ENCODE assay signal across 1 cellular context in genomic region chr16:896261-897199, GRCh38.
TF ChIP-seq lines count a peak whose summit lies in the region.

No MANE protein-coding gene starts in this region.

TF ChIP-seq in GM23338, 12 proteins besides CTCF, POLR2A, EP300 and RAD21 (continued from another document):
- TF ChIP-seq, protein P1, sequence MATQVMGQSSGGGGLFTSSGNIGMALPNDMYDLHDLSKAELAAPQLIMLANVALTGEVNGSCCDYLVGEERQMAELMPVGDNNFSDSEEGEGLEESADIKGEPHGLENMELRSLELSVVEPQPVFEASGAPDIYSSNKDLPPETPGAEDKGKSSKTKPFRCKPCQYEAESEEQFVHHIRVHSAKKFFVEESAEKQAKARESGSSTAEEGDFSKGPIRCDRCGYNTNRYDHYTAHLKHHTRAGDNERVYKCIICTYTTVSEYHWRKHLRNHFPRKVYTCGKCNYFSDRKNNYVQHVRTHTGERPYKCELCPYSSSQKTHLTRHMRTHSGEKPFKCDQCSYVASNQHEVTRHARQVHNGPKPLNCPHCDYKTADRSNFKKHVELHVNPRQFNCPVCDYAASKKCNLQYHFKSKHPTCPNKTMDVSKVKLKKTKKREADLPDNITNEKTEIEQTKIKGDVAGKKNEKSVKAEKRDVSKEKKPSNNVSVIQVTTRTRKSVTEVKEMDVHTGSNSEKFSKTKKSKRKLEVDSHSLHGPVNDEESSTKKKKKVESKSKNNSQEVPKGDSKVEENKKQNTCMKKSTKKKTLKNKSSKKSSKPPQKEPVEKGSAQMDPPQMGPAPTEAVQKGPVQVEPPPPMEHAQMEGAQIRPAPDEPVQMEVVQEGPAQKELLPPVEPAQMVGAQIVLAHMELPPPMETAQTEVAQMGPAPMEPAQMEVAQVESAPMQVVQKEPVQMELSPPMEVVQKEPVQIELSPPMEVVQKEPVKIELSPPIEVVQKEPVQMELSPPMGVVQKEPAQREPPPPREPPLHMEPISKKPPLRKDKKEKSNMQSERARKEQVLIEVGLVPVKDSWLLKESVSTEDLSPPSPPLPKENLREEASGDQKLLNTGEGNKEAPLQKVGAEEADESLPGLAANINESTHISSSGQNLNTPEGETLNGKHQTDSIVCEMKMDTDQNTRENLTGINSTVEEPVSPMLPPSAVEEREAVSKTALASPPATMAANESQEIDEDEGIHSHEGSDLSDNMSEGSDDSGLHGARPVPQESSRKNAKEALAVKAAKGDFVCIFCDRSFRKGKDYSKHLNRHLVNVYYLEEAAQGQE (IDR thresholded peaks at IDR 0.05; ENCODE audit: unreplicated experiment): no peak
